ENCODE assay signal across 4 cellular contexts in genomic region chr19:40732304-40732703, GRCh38. TPM values are rescaled to one million over a fixed set of nuclear protein-coding genes. Genes with fewer than 3 reads are reported as not detected.
DNase-seq lines count a peak whose midpoint lies in the region; ATAC-seq, FAIRE-seq and TF ChIP-seq lines count a peak whose summit lies in the region.
"Not testable (repeated sequence)": the region's sequence is repeated elsewhere in the genome, so short reads cannot be mapped to it uniquely, and the experiment has no call there.

No MANE protein-coding gene starts in this region.

- not testable (repeated sequence) for TF ChIP-seq POLR2A in K562 (conservative IDR thresholded peaks at IDR 0.05)

- H3K36me3 ChIP-seq in HEK293 (ENCODE audit: control insufficient read depth in 2 of 2, insufficient read depth in 1 of 2, low read length in 2 of 2) (peaks cover 87 to 96% of the 10 kb centered on the region in 2 experiments), K562 (ENCODE audit: control insufficient read depth, insufficient read depth, low read length) (peaks cover 75% of the 10 kb centered on the region)

- H3K4me1 ChIP-seq in HEK293 (ENCODE audit: control insufficient read depth, insufficient read depth, low read length); K562 (replicated peaks in 1 of 2; ENCODE audit: control insufficient read depth in 2 of 2, insufficient read depth in 2 of 2, low read length in 2 of 2): not testable (repeated sequence)

- CTCF ChIA-PET in HEK293 (lab: Yijun Ruan, JAX): interaction anchor here (0.6 kb wide), 1 partner anchor 74 kb away, joined by 3 read pairs; no protein-coding TSS in a partner anchor
- CTCF ChIA-PET in K562 (lab: Yijun Ruan, JAX; ENCODE audit: low intra/inter-chr PET ratio): not testable (repeated sequence)

- not testable (repeated sequence) for TF ChIP-seq EP300 in K562 (IDR thresholded peaks at IDR 0.05; ENCODE audit: low read length)

- POLR2A ChIA-PET in HEK293 (lab: Yijun Ruan, JAX): not testable (repeated sequence)
- POLR2A ChIA-PET in K562 (lab: Yijun Ruan, JAX): interaction anchor here (1.0 to 1.3 kb wide), 2 partner anchors 10 to 18 kb away, joined by 3 to 4 read pairs; partner anchors contain the start of gene ACTMAP

- not testable (repeated sequence) for ATAC-seq in K562; Right ventricle myocardium inferior; Right ventricle myocardium superior (ENCODE audit: poor library complexity)

- not testable (repeated sequence) for H2AFZ ChIP-seq in K562 (ENCODE audit: low read depth, low read length)

- TF ChIP-seq CTCF in HEK293 (tag by site-specific recombination; IDR thresholded peaks at IDR 0.05); K562 (IDR thresholded peaks at IDR 0.05 in 2 of 3, conservative IDR thresholded peaks at IDR 0.05 in 1 of 3; ENCODE audit: insufficient read depth in 2 of 3, low read depth in 1 of 3, low read length in 3 of 3): not testable (repeated sequence)

- H3K27ac ChIP-seq in HEK293 (ENCODE audit: extremely low read depth, low read depth, low read length); K562 (ENCODE audit: extremely low read depth, low read depth, low read length): not testable (repeated sequence)

- not testable (repeated sequence) for H3K4me3 ChIP-seq in HEK293 (ENCODE audit: low read depth, low read length); K562

- H3K9me1 ChIP-seq in K562 (ENCODE audit: control insufficient read depth, insufficient read depth, low read length): not testable (repeated sequence)

- BruUV-seq in K562 (replicated peaks; lab: Mats Ljungman, UMichigan): not testable (repeated sequence)

- not testable (repeated sequence) for H3K79me2 ChIP-seq in K562 (ENCODE audit: control insufficient read depth, insufficient read depth, low read length)

- DNase-seq in K562 (ENCODE audit: extremely low read depth in 1 of 4, low spot score in 3 of 4): not testable (repeated sequence)
- DNase-seq in Right ventricle myocardium inferior (ENCODE audit: missing footprints): peak; percentile 8
- DNase-seq in Right ventricle myocardium superior: peak; percentile 4

- not testable (repeated sequence) for TF ChIP-seq RAD21 in K562 (CRISPR knock-in tag; conservative IDR thresholded peaks at IDR 0.05 in 1 of 2, IDR thresholded peaks at IDR 0.05 in 1 of 2)

- not testable (repeated sequence) for H3K27me3 ChIP-seq in K562 (ENCODE audit: control insufficient read depth in 2 of 2, insufficient read depth in 2 of 2, low read length in 2 of 2)

- in situ Hi-C loops in K562 (cut with MboI): not testable (repeated sequence)

- H3K9me3 ChIP-seq in HEK293 (ENCODE audit: control insufficient read depth, insufficient read depth, low read depth, low read length); K562 (replicated peaks; ENCODE audit: control insufficient read depth, insufficient read depth, low read depth, low read length): not testable (repeated sequence)

- not testable (repeated sequence) for H3K9ac ChIP-seq in K562 (ENCODE audit: insufficient read depth in 1 of 2, low read depth in 2 of 2, low read length in 2 of 2)

- H3K4me2 ChIP-seq in K562 (ENCODE audit: insufficient read depth, low read length): not testable (repeated sequence)

- intact Hi-C loops in K562 (cut with micrococcal nuclease); Right ventricle myocardium inferior (cut with DNase I); Right ventricle myocardium superior (cut with DNase I): not testable (repeated sequence)

- not testable (repeated sequence) for H4K20me1 ChIP-seq in K562 (replicated peaks; ENCODE audit: control insufficient read depth, insufficient read depth, low read length)

- FAIRE-seq in K562 (lab: Jason Lieb, UNC): not testable (repeated sequence)

- 88% methylated on average over 9 of the region's 16 CpGs for WGBS in K562 (ENCODE audit: insufficient coverage, low coverage, missing lambda C conversion rate)

RNA-seq across cellular contexts. Expression of gene ITPKC, which starts 15.4 kb away (rescaled TPM):
- 7.8 and 24.0 TPM in 2 replicates for total RNA-seq in K562 (2011; cell fraction: chromatin; rRNA removed; ENCODE audit: low replicate concordance)
- 14.8 and 15.4 TPM in 2 replicates for total RNA-seq in K562 (2011; cell fraction: nucleolus; rRNA removed)
- 8.1 and 11.3 TPM in 2 replicates for total RNA-seq in K562 (2011; cell fraction: nucleoplasm; rRNA removed)
- total RNA-seq in K562 (2014; rRNA removed): 7.4 and 8.7 TPM in 2 replicates
- 3.4 and 4.0 TPM in 2 replicates for total RNA-seq in K562 (2014; rRNA removed; fragmentation: Illumina TruSeq; extraction: Trizol)
- 4.7 and 5.1 TPM in 2 replicates for total RNA-seq in K562 (2015; rRNA removed; fragmentation: Illumina TruSeq; extraction: Trizol)
- 9.0 and 9.3 TPM in 2 replicates for total RNA-seq in K562 (2021)
- 6.0 and 6.1 TPM in 2 replicates for polyA plus RNA-seq in K562 (2011; rRNA removed)
- 6.4 and 8.6 TPM in 2 replicates for polyA plus RNA-seq in K562 (2011; cell fraction: cytosol; rRNA removed)
- polyA plus RNA-seq in K562 (2011; cell fraction: nucleus; rRNA removed): 5.3 and 9.3 TPM in 2 replicates
- 6.0 and 10.0 TPM in 2 replicates for polyA plus RNA-seq in K562 (2012)
- polyA plus RNA-seq in K562 (2014; fragmentation: Illumina TruSeq; extraction: Trizol): 5.8 and 6.6 TPM in 2 replicates
- polyA plus RNA-seq in K562 (2014; fragmentation: Nextera tagmentation; extraction: Ambion mirVana): under 1 TPM; 0.08 to 0.22 TPM
- polyA plus RNA-seq in K562 (2014; rRNA removed): 6.4 and 8.9 TPM in 2 replicates
- 7.3 and 9.6 TPM in 2 replicates for polyA minus RNA-seq in K562 (2011; rRNA and poly(A)+ RNA removed)
- 3.9 and 6.0 TPM in 2 replicates for polyA minus RNA-seq in K562 (2011; cell fraction: cytosol; rRNA and poly(A)+ RNA removed)
- 4.3 and 4.7 TPM in 2 replicates for polyA minus RNA-seq in K562 (2011; cell fraction: nucleus; rRNA and poly(A)+ RNA removed)
- 12.6 TPM for total RNA-seq in Right ventricle myocardium inferior
- 14.7 TPM for total RNA-seq in Right ventricle myocardium superior

RNA-seq across cellular contexts. Expression of gene COQ8B, which starts 15.6 kb away (rescaled TPM):
- total RNA-seq in K562 (2011; cell fraction: chromatin; rRNA removed; ENCODE audit: low replicate concordance): 33.1 and 73.6 TPM in 2 replicates
- 54.3 and 55.7 TPM in 2 replicates for total RNA-seq in K562 (2011; cell fraction: nucleolus; rRNA removed)
- total RNA-seq in K562 (2011; cell fraction: nucleoplasm; rRNA removed): 43.2 and 52.2 TPM in 2 replicates
- 18.3 and 20.0 TPM in 2 replicates for total RNA-seq in K562 (2014; rRNA removed)
- 5.2 and 5.5 TPM in 2 replicates for total RNA-seq in K562 (2014; rRNA removed; fragmentation: Illumina TruSeq; extraction: Trizol)
- total RNA-seq in K562 (2015; rRNA removed; fragmentation: Illumina TruSeq; extraction: Trizol): 12.9 and 13.6 TPM in 2 replicates
- total RNA-seq in K562 (2021): 24.0 and 27.2 TPM in 2 replicates
- 14.4 and 17.6 TPM in 2 replicates for polyA plus RNA-seq in K562 (2011; rRNA removed)
- 19.5 and 37.8 TPM in 2 replicates for polyA plus RNA-seq in K562 (2011; cell fraction: cytosol; rRNA removed)
- 55.8 and 89.2 TPM in 2 replicates for polyA plus RNA-seq in K562 (2011; cell fraction: nucleus; rRNA removed)
- polyA plus RNA-seq in K562 (2012): 16.4 and 27.2 TPM in 2 replicates
- polyA plus RNA-seq in K562 (2014; fragmentation: Illumina TruSeq; extraction: Trizol): 7.2 and 15.7 TPM in 2 replicates
- polyA plus RNA-seq in K562 (2014; fragmentation: Nextera tagmentation; extraction: Ambion mirVana): under 1 TPM; 0.41 to 0.51 TPM
- 26.5 and 32.3 TPM in 2 replicates for polyA plus RNA-seq in K562 (2014; rRNA removed)
- polyA minus RNA-seq in K562 (2011; rRNA and poly(A)+ RNA removed): 7.3 and 13.0 TPM in 2 replicates
- polyA minus RNA-seq in K562 (2011; cell fraction: cytosol; rRNA and poly(A)+ RNA removed): 15.0 and 15.7 TPM in 2 replicates
- 25.1 and 25.8 TPM in 2 replicates for polyA minus RNA-seq in K562 (2011; cell fraction: nucleus; rRNA and poly(A)+ RNA removed)
- 37.4 TPM for total RNA-seq in Right ventricle myocardium inferior
- 36.1 TPM for total RNA-seq in Right ventricle myocardium superior

RNA-seq across cellular contexts. Expression of gene ACTMAP, which starts 18.0 kb away (rescaled TPM):
- 17.6 and 35.1 TPM in 2 replicates for total RNA-seq in K562 (2011; cell fraction: chromatin; rRNA removed; ENCODE audit: low replicate concordance)
- total RNA-seq in K562 (2011; cell fraction: nucleolus; rRNA removed): 16.7 and 18.3 TPM in 2 replicates
- 22.2 and 28.6 TPM in 2 replicates for total RNA-seq in K562 (2011; cell fraction: nucleoplasm; rRNA removed)
- 2.3 and 3.3 TPM in 2 replicates for total RNA-seq in K562 (2014; rRNA removed)
- 1.7 and 2.0 TPM in 2 replicates for total RNA-seq in K562 (2014; rRNA removed; fragmentation: Illumina TruSeq; extraction: Trizol)
- 1.7 and 2.9 TPM in 2 replicates for total RNA-seq in K562 (2015; rRNA removed; fragmentation: Illumina TruSeq; extraction: Trizol)
- total RNA-seq in K562 (2021): 14.4 and 16.6 TPM in 2 replicates
- polyA plus RNA-seq in K562 (2011; rRNA removed): 4.9 and 12.9 TPM in 2 replicates
- 10.8 and 11.7 TPM in 2 replicates for polyA plus RNA-seq in K562 (2011; cell fraction: cytosol; rRNA removed)
- 28.9 and 39.1 TPM in 2 replicates for polyA plus RNA-seq in K562 (2011; cell fraction: nucleus; rRNA removed)
- 14.9 and 28.4 TPM in 2 replicates for polyA plus RNA-seq in K562 (2012)
- 12.8 and 13.1 TPM in 2 replicates for polyA plus RNA-seq in K562 (2014; fragmentation: Illumina TruSeq; extraction: Trizol)
- polyA plus RNA-seq in K562 (2014; fragmentation: Nextera tagmentation; extraction: Ambion mirVana): 1 to 10 TPM; 4.8 to 5.1 TPM
- polyA plus RNA-seq in K562 (2014; rRNA removed): 7.5 and 8.5 TPM in 2 replicates
- 3.5 and 4.1 TPM in 2 replicates for polyA minus RNA-seq in K562 (2011; rRNA and poly(A)+ RNA removed)
- 12.6 and 20.3 TPM in 2 replicates for polyA minus RNA-seq in K562 (2011; cell fraction: cytosol; rRNA and poly(A)+ RNA removed)
- polyA minus RNA-seq in K562 (2011; cell fraction: nucleus; rRNA and poly(A)+ RNA removed): 3.8 and 7.0 TPM in 2 replicates
- 6.4 TPM for total RNA-seq in Right ventricle myocardium inferior
- 5.2 TPM for total RNA-seq in Right ventricle myocardium superior

RNA-seq across cellular contexts. Expression of gene SNRPA, which starts 18.7 kb away (rescaled TPM):
- total RNA-seq in K562 (2011; cell fraction: chromatin; rRNA removed; ENCODE audit: low replicate concordance): 98.7 and 181 TPM in 2 replicates
- 171 and 186 TPM in 2 replicates for total RNA-seq in K562 (2011; cell fraction: nucleolus; rRNA removed)
- total RNA-seq in K562 (2011; cell fraction: nucleoplasm; rRNA removed): 154 and 155 TPM in 2 replicates
- total RNA-seq in K562 (2014; rRNA removed) (311 and 436 TPM in 2 replicates), K562 (2014; rRNA removed; fragmentation: Illumina TruSeq; extraction: Trizol) (83.8 and 106 TPM in 2 replicates), K562 (2015; rRNA removed; fragmentation: Illumina TruSeq; extraction: Trizol) (130 and 150 TPM in 2 replicates), K562 (2021) (185 and 193 TPM in 2 replicates), Right ventricle myocardium inferior (32.4 TPM), Right ventricle myocardium superior (27.7 TPM)
- polyA plus RNA-seq in K562 (2011; rRNA removed) (230 and 371 TPM in 2 replicates), K562 (2014; fragmentation: Illumina TruSeq; extraction: Trizol) (205 and 262 TPM in 2 replicates), K562 (2014; fragmentation: Nextera tagmentation; extraction: Ambion mirVana) (10 to 100 TPM; 16.3 to 24.7 TPM), K562 (2014; rRNA removed) (210 and 224 TPM in 2 replicates)
- polyA plus RNA-seq in K562 (2011; cell fraction: cytosol; rRNA removed): 179 and 223 TPM in 2 replicates
- 665 and 764 TPM in 2 replicates for polyA plus RNA-seq in K562 (2011; cell fraction: nucleus; rRNA removed)
- polyA plus RNA-seq in K562 (2012): 170 and 298 TPM in 2 replicates
- 186 and 256 TPM in 2 replicates for polyA minus RNA-seq in K562 (2011; rRNA and poly(A)+ RNA removed)
- 217 TPM in 2 replicates for polyA minus RNA-seq in K562 (2011; cell fraction: cytosol; rRNA and poly(A)+ RNA removed)
- polyA minus RNA-seq in K562 (2011; cell fraction: nucleus; rRNA and poly(A)+ RNA removed): 65.8 and 91.3 TPM in 2 replicates

RNA-seq across cellular contexts. Expression of gene NUMBL, which starts 41.9 kb away (rescaled TPM):
- 39.2 and 53.7 TPM in 2 replicates for total RNA-seq in K562 (2011; cell fraction: chromatin; rRNA removed; ENCODE audit: low replicate concordance)
- total RNA-seq in K562 (2011; cell fraction: nucleolus; rRNA removed): 24.0 and 29.3 TPM in 2 replicates
- 33.8 and 65.4 TPM in 2 replicates for total RNA-seq in K562 (2011; cell fraction: nucleoplasm; rRNA removed)
- total RNA-seq in K562 (2014; rRNA removed) (10.3 and 12.2 TPM in 2 replicates), K562 (2014; rRNA removed; fragmentation: Illumina TruSeq; extraction: Trizol) (3.0 TPM in 2 replicates), K562 (2015; rRNA removed; fragmentation: Illumina TruSeq; extraction: Trizol) (5.0 and 5.7 TPM in 2 replicates), K562 (2021) (38.6 and 41.5 TPM in 2 replicates), Right ventricle myocardium inferior (16.8 TPM), Right ventricle myocardium superior (13.5 TPM)
- polyA plus RNA-seq in K562 (2011; rRNA removed) (6.6 and 9.2 TPM in 2 replicates), K562 (2014; fragmentation: Illumina TruSeq; extraction: Trizol) (9.0 and 13.7 TPM in 2 replicates), K562 (2014; fragmentation: Nextera tagmentation; extraction: Ambion mirVana) (under 1 TPM; 0.39 to 0.63 TPM), K562 (2014; rRNA removed) (16.1 and 18.8 TPM in 2 replicates)
- 6.5 and 15.8 TPM in 2 replicates for polyA plus RNA-seq in K562 (2011; cell fraction: cytosol; rRNA removed)
- 20.5 and 36.4 TPM in 2 replicates for polyA plus RNA-seq in K562 (2011; cell fraction: nucleus; rRNA removed)
- polyA plus RNA-seq in K562 (2012): 12.7 and 13.9 TPM in 2 replicates
- polyA minus RNA-seq in K562 (2011; rRNA and poly(A)+ RNA removed): 14.8 and 16.7 TPM in 2 replicates
- 4.8 and 6.4 TPM in 2 replicates for polyA minus RNA-seq in K562 (2011; cell fraction: cytosol; rRNA and poly(A)+ RNA removed)
- 7.8 and 8.3 TPM in 2 replicates for polyA minus RNA-seq in K562 (2011; cell fraction: nucleus; rRNA and poly(A)+ RNA removed)
